Comparison of ENCODE assay signal across 9 cellular contexts in genomic region chr2:219247678-219248642, GRCh38. TPM values are rescaled to one million over a fixed set of nuclear protein-coding genes. Genes with fewer than 3 reads are reported as not detected.
A peak's percentile ranks its signal among the peaks of the same experiment; 100 is the strongest.
DNase-seq lines count a peak whose midpoint lies in the region; ATAC-seq and TF ChIP-seq lines count a peak whose summit lies in the region.
"Had no signal": no experiment of that assay in that cellular context is flagged by ENCODE, and none has a peak within 500 bp of the region (broad histone marks: within the 10 kb centered on the region; RNA-seq: fewer than 3 reads in every experiment).

No MANE protein-coding gene starts in this region.

- CTCF ChIA-PET in A673 (lab: Charles Lee) = interaction anchor here (0.6 kb wide), 1 partner anchor 29 kb away, joined by 4 read pairs; no protein-coding TSS in a partner anchor
- CTCF ChIA-PET in PC-3 (lab: Charles Lee) = interaction anchor here (2.1 kb wide), 1 partner anchor 47 kb away, joined by 17 read pairs; no protein-coding TSS in a partner anchor

- H3K27ac Mint-ChIP-seq in activated naive CD4-positive, alpha-beta T cell treated with anti-CD3 and anti-CD28 coated beads, Interleukin-2, amount 50 U/mL, for 24 hours = peak overlapping the region; percentile 74
- no peak overlapping the region for H3K27ac Mint-ChIP-seq in neural progenitor cell

- H3K4me3 ChIP-seq in A673 (ENCODE audit: low read depth, low read length, poor library complexity, severe bottlenecking) (no peak overlapping the region), PC-3 (ENCODE audit: low read length) (no peak overlapping the region), neural progenitor cell (no peak overlapping the region), SJCRH30 (no peak overlapping the region)

- no peaks in the 10 kb centered on the region for H3K9me3 Mint-ChIP-seq in activated naive CD4-positive, alpha-beta T cell treated with anti-CD3 and anti-CD28 coated beads, Interleukin-2, amount 50 U/mL, for 24 hours
- no peaks in the 10 kb centered on the region for H3K9me3 Mint-ChIP-seq in neural progenitor cell

- peaks cover 51% of the 10 kb centered on the region for H3K79me2 ChIP-seq in PC-3 (ENCODE audit: low read length)
- H3K79me2 ChIP-seq in neural progenitor cell (ENCODE audit: low read depth) = peaks cover 11% of the 10 kb centered on the region

- H3K9me3 ChIP-seq in A673 (ENCODE audit: low read depth, low read length, poor library complexity, severe bottlenecking) (no peaks in the 10 kb centered on the region), PC-3 (ENCODE audit: low read length) (no peaks in the 10 kb centered on the region), neural progenitor cell (ENCODE audit: low read depth) (no peaks in the 10 kb centered on the region), SJCRH30 (replicated peaks) (no peaks in the 10 kb centered on the region)

- H3K27me3 ChIP-seq in A673 (replicated peaks; ENCODE audit: insufficient read depth, low read depth, low read length, poor library complexity) = no peaks in the 10 kb centered on the region
- no peaks in the 10 kb centered on the region for H3K27me3 ChIP-seq in PC-3 (ENCODE audit: low read length)
- H3K27me3 ChIP-seq in neural progenitor cell = peaks cover 21% of the 10 kb centered on the region
- no peaks in the 10 kb centered on the region for H3K27me3 ChIP-seq in SJCRH30

- TF ChIP-seq CTCF in A673 (conservative IDR thresholded peaks at IDR 0.05; ENCODE audit: low read depth, low read length) (no peak), PC-3 (conservative IDR thresholded peaks at IDR 0.05; ENCODE audit: low read depth, low read length) (no peak), neural progenitor cell (IDR thresholded peaks at IDR 0.05) (no peak)

- H3K27me3 Mint-ChIP-seq in activated naive CD4-positive, alpha-beta T cell treated with anti-CD3 and anti-CD28 coated beads, Interleukin-2, amount 50 U/mL, for 24 hours = no peaks in the 10 kb centered on the region
- H3K27me3 Mint-ChIP-seq in neural progenitor cell (ENCODE audit: insufficient read depth, low read depth) = peaks cover 24% of the 10 kb centered on the region

- H3K4me1 ChIP-seq in A673 (ENCODE audit: insufficient read depth, low read length, poor library complexity, severe bottlenecking) = peaks cover 43% of the 10 kb centered on the region
- peaks cover 69% of the 10 kb centered on the region for H3K4me1 ChIP-seq in PC-3 (ENCODE audit: insufficient read depth, low read length)
- H3K4me1 ChIP-seq in neural progenitor cell = no peaks in the 10 kb centered on the region
- peaks cover 32% of the 10 kb centered on the region for H3K4me1 ChIP-seq in SJCRH30

- BruUV-seq in A673 (replicated peaks; lab: Mats Ljungman, UMichigan) (no TSS peak), PC-3 (replicated peaks; lab: Mats Ljungman, UMichigan) (no TSS peak)

- H3K9ac ChIP-seq in PC-3 (ENCODE audit: low read length) (no peak overlapping the region), neural progenitor cell (no peak overlapping the region)

- peak overlapping the region; percentile 87 for H3K27ac ChIP-seq in A673 (ENCODE audit: low read depth, low read length, poor library complexity, severe bottlenecking)
- peak overlapping the region; percentile 93 for H3K27ac ChIP-seq in PC-3 (ENCODE audit: low read length)
- H3K27ac ChIP-seq in neural progenitor cell = no peak overlapping the region
- H3K27ac ChIP-seq in SJCRH30 = no peak overlapping the region

- ATAC-seq in PC-3 = no peak
- no peak for ATAC-seq in HG02852 (IDR thresholded peaks at IDR 0.05; ENCODE audit: unreplicated experiment)
- no peak for ATAC-seq in HG02885 (IDR thresholded peaks at IDR 0.05; ENCODE audit: poor library complexity, unreplicated experiment)

- peak overlapping the region; percentile 68 for H3K4me3 Mint-ChIP-seq in activated naive CD4-positive, alpha-beta T cell treated with anti-CD3 and anti-CD28 coated beads, Interleukin-2, amount 50 U/mL, for 24 hours
- H3K4me3 Mint-ChIP-seq in neural progenitor cell = peak overlapping the region; percentile 24

- H3K36me3 ChIP-seq in A673 (ENCODE audit: insufficient read depth, low read length, poor library complexity, severe bottlenecking) = peaks cover 10% of the 10 kb centered on the region
- peaks cover 14% of the 10 kb centered on the region for H3K36me3 ChIP-seq in PC-3 (ENCODE audit: low read depth, low read length)
- no peaks in the 10 kb centered on the region for H3K36me3 ChIP-seq in neural progenitor cell
- H3K36me3 ChIP-seq in SJCRH30 = peaks cover 3% of the 10 kb centered on the region

- DNase-seq in A673 (ENCODE audit: low spot score) (no peak), PC-3 (no peak), neural progenitor cell (ENCODE audit: low spot score) (no peak), nucleus accumbens (lab: John Stamatoyannopoulos, UW) (no peak), SJCRH30 (no peak)
- DNase-seq: NCI-H1105 treated with DMSO at 0.1 percent for 48 hours had no signal

- H3K4me2 ChIP-seq in PC-3 (ENCODE audit: low read length) (peak overlapping the region; percentile 70; the same call in 1 of the 2 replicates), neural progenitor cell (no peak overlapping the region)

- intact Hi-C loops in A673 (cut with micrococcal nuclease; ENCODE audit: unreplicated experiment) = no loop called here
- intact Hi-C loops in PC-3 (cut with micrococcal nuclease) = loop anchor here (2.0 kb wide), 2 partner anchors 27 to 47 kb away; no protein-coding TSS in a partner anchor

- H3K9me2 ChIP-seq in PC-3 (replicated peaks; ENCODE audit: low read length) = no peaks in the 10 kb centered on the region

- peaks cover 82% of the 10 kb centered on the region for H3K4me1 Mint-ChIP-seq in activated naive CD4-positive, alpha-beta T cell treated with anti-CD3 and anti-CD28 coated beads, Interleukin-2, amount 50 U/mL, for 24 hours
- H3K4me1 Mint-ChIP-seq in neural progenitor cell = peaks cover 19% of the 10 kb centered on the region

- H4K20me1 ChIP-seq in PC-3 (ENCODE audit: low read length) (no peaks in the 10 kb centered on the region), neural progenitor cell (ENCODE audit: low read depth) (no peaks in the 10 kb centered on the region)

- H3K36me3 Mint-ChIP-seq in activated naive CD4-positive, alpha-beta T cell treated with anti-CD3 and anti-CD28 coated beads, Interleukin-2, amount 50 U/mL, for 24 hours = peaks cover 16% of the 10 kb centered on the region
- peaks cover 2% of the 10 kb centered on the region for H3K36me3 Mint-ChIP-seq in neural progenitor cell

- H2AFZ ChIP-seq in PC-3 (ENCODE audit: low read length) = no peak overlapping the region
- no peak overlapping the region for H2AFZ ChIP-seq in neural progenitor cell (replicated peaks)

- H3F3A ChIP-seq in PC-3 (ENCODE audit: low read length, unreplicated experiment) (peaks cover 5% of the 10 kb centered on the region), neural progenitor cell (ENCODE audit: low read depth) (peaks cover 12% of the 10 kb centered on the region)

- POLR2A ChIA-PET in A673 (lab: Charles Lee; ENCODE audit: low non-redundant PET) (no interaction called here), PC-3 (lab: Charles Lee; ENCODE audit: unreplicated experiment) (no interaction called here)

RNA-seq across cellular contexts. Expression of gene STK16, which starts 2.7 kb away (rescaled TPM):
- total RNA-seq in A673 (2021) (22.0 and 27.6 TPM in 2 replicates), PC-3 (2014; rRNA removed) (13.8 and 16.3 TPM in 2 replicates), neural progenitor cell (ENCODE audit: low replicate concordance) (19.9 and 26.8 TPM in 2 replicates)
- 11.0 and 12.7 TPM in 2 replicates for total RNA-seq in SJCRH30 (2014; rRNA removed; shearing (Covaris generic))

RNA-seq across cellular contexts. Expression of gene GLB1L, which starts 2.7 kb away (rescaled TPM):
- total RNA-seq in A673 (2021) (6.9 and 8.4 TPM in 2 replicates), PC-3 (2014; rRNA removed) (6.0 and 6.1 TPM in 2 replicates), neural progenitor cell (ENCODE audit: low replicate concordance) (7.2 and 14.7 TPM in 2 replicates)
- 2.9 and 4.2 TPM in 2 replicates for total RNA-seq in SJCRH30 (2014; rRNA removed; shearing (Covaris generic))

RNA-seq across cellular contexts. Expression of gene TUBA4B, which starts 5.1 kb away (rescaled TPM):
- total RNA-seq in A673 (2021) (not detected in 2 replicates), PC-3 (2014; rRNA removed) (not detected in 2 replicates), neural progenitor cell (ENCODE audit: low replicate concordance) (not detected in 2 replicates)
- total RNA-seq in SJCRH30 (2014; rRNA removed; shearing (Covaris generic)) = 0.08 TPM in 1 of 2 replicates, not detected in the other

RNA-seq across cellular contexts. Expression of gene TUBA4A, which starts 5.8 kb away (rescaled TPM):
- total RNA-seq in A673 (2021) = 62.9 and 68.0 TPM in 2 replicates
- total RNA-seq in PC-3 (2014; rRNA removed) = 75.4 and 87.9 TPM in 2 replicates
- 0.56 TPM in 1 of 2 replicates, not detected in the other for total RNA-seq in neural progenitor cell (ENCODE audit: low replicate concordance)
- total RNA-seq in SJCRH30 (2014; rRNA removed; shearing (Covaris generic)) = 188 and 197 TPM in 2 replicates

RNA-seq across cellular contexts. Expression of gene ANKZF1, which starts 18.4 kb away (rescaled TPM):
- total RNA-seq in A673 (2021) (30.6 and 39.1 TPM in 2 replicates), PC-3 (2014; rRNA removed) (67.9 and 78.5 TPM in 2 replicates), neural progenitor cell (ENCODE audit: low replicate concordance) (65.9 and 76.3 TPM in 2 replicates)
- total RNA-seq in SJCRH30 (2014; rRNA removed; shearing (Covaris generic)) = 19.2 and 28.7 TPM in 2 replicates

Comparison
In these comparisons a context has a peak if more than half of its experiments do, and no peak if none do; other contexts are left out.
1. H3K27ac ChIP-seq: peak in A673 (single experiment) and PC-3 (single experiment); none in neural progenitor cell (single experiment) and SJCRH30 (single experiment).